In genomic region chr19:1252818-1253513, GRCh38 we compare ENCODE assay signal across 8 cellular contexts. TPM values are rescaled to one million over a fixed set of nuclear protein-coding genes. Genes with fewer than 3 reads are reported as not detected.
DNase-seq lines count a peak whose midpoint lies in the region; ATAC-seq and TF ChIP-seq lines count a peak whose summit lies in the region.

No MANE protein-coding gene starts in this region.

- H3K4me1 ChIP-seq in adipocyte (ENCODE audit: control insufficient read depth, insufficient read depth, low read length) = peaks cover 41% of the 10 kb centered on the region

- in situ Hi-C loops in SK-MEL-5 (cut with HindIII; ENCODE audit: low pct_unique_long_range_greater_than_20kb, low sequenced_read_pairs) = no loop called here

- H3K27me3 ChIP-seq in HL-60 (ENCODE audit: insufficient read depth, poor library complexity, severe bottlenecking) = no peaks in the 10 kb centered on the region
- H3K27me3 ChIP-seq in adipocyte (replicated peaks; ENCODE audit: control insufficient read depth, insufficient read depth, low read length) = no peaks in the 10 kb centered on the region

- H3K9ac ChIP-seq in adipocyte (ENCODE audit: low read length) = peak overlapping the region; percentile 97

- ATAC-seq in Right ventricle myocardium superior (ENCODE audit: poor library complexity) = peak; percentile 37
- no peak for ATAC-seq in GM18873 (IDR thresholded peaks at IDR 0.05; ENCODE audit: low FRiP score, unreplicated experiment)
- ATAC-seq in HG03565 (IDR thresholded peaks at IDR 0.05; ENCODE audit: unreplicated experiment) = no peak

- TF ChIP-seq CTCF in AG10803 (conservative IDR thresholded peaks at IDR 0.05; ENCODE audit: low read length) (peak; percentile 17; the same call in 1 of the 2 replicates), HL-60 (IDR thresholded peaks at IDR 0.05; ENCODE audit: insufficient read depth, low read length) (no peak)

- DNase-seq in AG10803 (ENCODE audit: low read depth) (peak; percentile 99), HL-60 (ENCODE audit: low read depth in 1 of 2, low spot score in 1 of 2) (peak; percentile 95 to 99), SK-MEL-5 (ENCODE audit: low read depth, low spot score) (peak; percentile 76), adipocyte (ENCODE audit: low read depth) (peak; percentile 97), Right ventricle myocardium superior (peak; percentile 94), posterior vena cava (ENCODE audit: low spot score) (peak; percentile 98)

- peaks cover 48% of the 10 kb centered on the region for H3K36me3 ChIP-seq in adipocyte (ENCODE audit: control insufficient read depth, insufficient read depth, low read length, severe bottlenecking)

- H3K27ac ChIP-seq in HL-60 (replicated peaks) = peak overlapping the region; percentile 98

- H3K4me3 ChIP-seq in AG10803 (ENCODE audit: low read length) = peak overlapping the region; percentile 88
- peak overlapping the region; percentile 89 for H3K4me3 ChIP-seq in HL-60 (replicated peaks; ENCODE audit: insufficient read depth, low read length)
- peak overlapping the region; percentile 88 for H3K4me3 ChIP-seq in adipocyte (ENCODE audit: low read length)

- intact Hi-C loops in Right ventricle myocardium superior (cut with DNase I) (no loop called here), posterior vena cava (cut with DNase I) (no loop called here)

- no peaks in the 10 kb centered on the region for H3K9me3 ChIP-seq in adipocyte (ENCODE audit: control insufficient read depth, low read length)

RNA-seq across cellular contexts. Expression of gene MIDN, which starts 4.6 kb away (rescaled TPM):
- 4.6 and 8.8 TPM in 2 replicates for total RNA-seq in SK-MEL-5 (2014; rRNA removed; shearing (Covaris generic))
- polyA plus RNA-seq in SK-MEL-5 (2015; cell fraction: cytosol; rRNA removed) = 59.8 and 82.0 TPM in 2 replicates
- polyA plus RNA-seq in SK-MEL-5 (2015; cell fraction: nucleus; rRNA removed) = 118 and 124 TPM in 2 replicates
- total RNA-seq in Right ventricle myocardium superior (54.1 TPM), posterior vena cava (10 to 100 TPM; 76.5 to 86.3 TPM)

RNA-seq across cellular contexts. Expression of gene ATP5F1D, which starts 11.4 kb away (rescaled TPM):
- total RNA-seq in SK-MEL-5 (2014; rRNA removed; shearing (Covaris generic)) = 30.3 and 36.6 TPM in 2 replicates
- 354 and 362 TPM in 2 replicates for polyA plus RNA-seq in SK-MEL-5 (2015; cell fraction: cytosol; rRNA removed)
- 82.5 and 99.9 TPM in 2 replicates for polyA plus RNA-seq in SK-MEL-5 (2015; cell fraction: nucleus; rRNA removed)
- total RNA-seq in Right ventricle myocardium superior (692 TPM), posterior vena cava (100 to 1,000 TPM; 125 to 137 TPM)

RNA-seq across cellular contexts. Expression of gene CBARP, which starts 15.2 kb away (rescaled TPM):
- 2.3 and 3.7 TPM in 2 replicates for total RNA-seq in SK-MEL-5 (2014; rRNA removed; shearing (Covaris generic))
- 11.9 and 12.8 TPM in 2 replicates for polyA plus RNA-seq in SK-MEL-5 (2015; cell fraction: cytosol; rRNA removed)
- 27.7 and 33.6 TPM in 2 replicates for polyA plus RNA-seq in SK-MEL-5 (2015; cell fraction: nucleus; rRNA removed)
- total RNA-seq in Right ventricle myocardium superior (1.1 TPM), posterior vena cava (1 to 10 TPM; 1.5 to 2.7 TPM)

RNA-seq across cellular contexts. Expression of gene CIRBP, which starts 16.2 kb away (rescaled TPM):
- total RNA-seq in SK-MEL-5 (2014; rRNA removed; shearing (Covaris generic)) = 93.9 and 95.0 TPM in 2 replicates
- polyA plus RNA-seq in SK-MEL-5 (2015; cell fraction: cytosol; rRNA removed) = 126 and 167 TPM in 2 replicates
- polyA plus RNA-seq in SK-MEL-5 (2015; cell fraction: nucleus; rRNA removed) = 705 and 795 TPM in 2 replicates
- total RNA-seq in Right ventricle myocardium superior (219 TPM), posterior vena cava (100 to 1,000 TPM; 447 to 636 TPM)

RNA-seq across cellular contexts. Expression of gene FAM174C, which starts 22.4 kb away (rescaled TPM):
- 81.1 and 89.7 TPM in 2 replicates for total RNA-seq in SK-MEL-5 (2014; rRNA removed; shearing (Covaris generic))
- 217 and 296 TPM in 2 replicates for polyA plus RNA-seq in SK-MEL-5 (2015; cell fraction: cytosol; rRNA removed)
- polyA plus RNA-seq in SK-MEL-5 (2015; cell fraction: nucleus; rRNA removed) = 35.9 and 85.1 TPM in 2 replicates
- total RNA-seq in Right ventricle myocardium superior (12.4 TPM), posterior vena cava (10 to 100 TPM; 25.2 to 27.2 TPM)
